In genomic region chr7:48144291-48144768, GRCh38 we compare ENCODE assay signal across 1 cellular context.
TF ChIP-seq lines count a peak whose summit lies in the region.

No MANE protein-coding gene starts in this region.

TF ChIP-seq in HepG2, 621 proteins besides CTCF, POLR2A, EP300 and RAD21 (continued from another document and continues in another):
- TF ChIP-seq MAF1 (CRISPR knock-in tag; IDR thresholded peaks at IDR 0.05; ENCODE audit: borderline replicate concordance): no peak
- TF ChIP-seq ZFP36L1 (CRISPR knock-in tag; IDR thresholded peaks at IDR 0.05): no peak
- no peak for TF ChIP-seq SRSF4 (IDR thresholded peaks at IDR 0.05; ENCODE audit: low read depth, low read length, poor library complexity, severe bottlenecking)
- TF ChIP-seq XRCC5 (optimal IDR thresholded peaks at IDR 0.05; ENCODE audit: low read length): peak; percentile 50
- TF ChIP-seq MXD4 (CRISPR knock-in tag; IDR thresholded peaks at IDR 0.05): 0 out of 2 replicates have a peak, but pooled peaks have one; percentile 29
- TF ChIP-seq, protein P1, sequence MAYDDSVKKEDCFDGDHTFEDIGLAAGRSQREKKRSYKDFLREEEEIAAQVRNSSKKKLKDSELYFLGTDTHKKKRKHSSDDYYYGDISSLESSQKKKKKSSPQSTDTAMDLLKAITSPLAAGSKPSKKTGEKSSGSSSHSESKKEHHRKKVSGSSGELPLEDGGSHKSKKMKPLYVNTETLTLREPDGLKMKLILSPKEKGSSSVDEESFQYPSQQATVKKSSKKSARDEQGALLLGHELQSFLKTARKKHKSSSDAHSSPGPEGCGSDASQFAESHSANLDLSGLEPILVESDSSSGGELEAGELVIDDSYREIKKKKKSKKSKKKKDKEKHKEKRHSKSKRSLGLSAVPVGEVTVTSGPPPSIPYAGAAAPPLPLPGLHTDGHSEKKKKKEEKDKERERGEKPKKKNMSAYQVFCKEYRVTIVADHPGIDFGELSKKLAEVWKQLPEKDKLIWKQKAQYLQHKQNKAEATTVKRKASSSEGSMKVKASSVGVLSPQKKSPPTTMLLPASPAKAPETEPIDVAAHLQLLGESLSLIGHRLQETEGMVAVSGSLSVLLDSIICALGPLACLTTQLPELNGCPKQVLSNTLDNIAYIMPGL (CRISPR knock-in tag; IDR thresholded peaks at IDR 0.05; ENCODE audit: borderline replicate concordance in 1 of 2, low read depth in 1 of 2): peak in 1 of 2 experiments; percentile 47; a peak in 1 of 4 replicates
- TF ChIP-seq POGK (CRISPR knock-in tag; conservative IDR thresholded peaks at IDR 0.05): peak; percentile 49; the same call in 1 of the 2 replicates
- TF ChIP-seq CREB1 (IDR thresholded peaks at IDR 0.05): no peak
- TF ChIP-seq CREB1 (CRISPR knock-in tag; IDR thresholded peaks at IDR 0.05): no peak
- no peak for TF ChIP-seq ZNF33B (CRISPR knock-in tag; IDR thresholded peaks at IDR 0.05)
- no peak for TF ChIP-seq PRMT3 (CRISPR knock-in tag; IDR thresholded peaks at IDR 0.05; ENCODE audit: borderline replicate concordance, low read depth)
- no peak for TF ChIP-seq SATB2 (CRISPR knock-in tag; IDR thresholded peaks at IDR 0.05)
- 0 out of 2 replicates have a peak, but pooled peaks have one; percentile 28 for TF ChIP-seq TFE3 (CRISPR knock-in tag; IDR thresholded peaks at IDR 0.05)
- TF ChIP-seq NFYC (CRISPR knock-in tag; IDR thresholded peaks at IDR 0.05): no peak
- TF ChIP-seq HINFP (CRISPR knock-in tag; IDR thresholded peaks at IDR 0.05; ENCODE audit: low read depth): peak; percentile 52; the same call in 1 of the 2 replicates
- TF ChIP-seq NFIB (CRISPR knock-in tag; IDR thresholded peaks at IDR 0.05; ENCODE audit: borderline replicate concordance): no peak
- TF ChIP-seq, protein P2, sequence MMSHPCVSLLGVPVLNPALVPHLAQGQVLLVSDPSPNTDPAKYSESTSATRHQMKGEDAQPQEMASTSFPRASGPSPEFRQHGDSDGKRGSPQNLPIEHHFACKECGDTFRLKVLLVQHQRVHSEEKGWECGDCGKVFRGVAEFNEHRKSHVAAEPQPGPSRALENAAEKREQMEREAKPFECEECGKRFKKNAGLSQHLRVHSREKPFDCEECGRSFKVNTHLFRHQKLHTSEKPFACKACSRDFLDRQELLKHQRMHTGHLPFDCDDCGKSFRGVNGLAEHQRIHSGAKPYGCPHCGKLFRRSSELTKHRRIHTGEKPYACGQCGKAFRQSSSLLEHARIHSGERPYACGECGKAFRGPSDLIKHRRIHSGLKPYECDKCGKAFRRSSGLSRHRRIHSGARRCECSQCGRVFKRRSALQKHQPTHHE (CRISPR knock-in tag; IDR thresholded peaks at IDR 0.05; ENCODE audit: borderline replicate concordance): no peak
- no peak for TF ChIP-seq ATF7 (IDR thresholded peaks at IDR 0.05)
- TF ChIP-seq ATF7 (CRISPR knock-in tag; IDR thresholded peaks at IDR 0.05): no peak
- TF ChIP-seq ZNF264 (CRISPR knock-in tag; IDR thresholded peaks at IDR 0.05): peak; percentile 71
- TF ChIP-seq REPIN1 (CRISPR knock-in tag; IDR thresholded peaks at IDR 0.05; ENCODE audit: borderline replicate concordance, low read depth): peak; percentile 50; the same call in 1 of the 2 replicates
- no peak for TF ChIP-seq ZNF547 (CRISPR knock-in tag; IDR thresholded peaks at IDR 0.05)
- no peak for TF ChIP-seq STAG1 (CRISPR knock-in tag; IDR thresholded peaks at IDR 0.05)
- TF ChIP-seq ATF6 (CRISPR knock-in tag; conservative IDR thresholded peaks at IDR 0.05): no peak
- TF ChIP-seq ZFX (CRISPR knock-in tag; IDR thresholded peaks at IDR 0.05; ENCODE audit: low read depth): peak; percentile 64
- peak; percentile 90 for TF ChIP-seq PHF21A (CRISPR knock-in tag; IDR thresholded peaks at IDR 0.05)
- TF ChIP-seq ZBTB46 (CRISPR knock-in tag; IDR thresholded peaks at IDR 0.05; ENCODE audit: borderline replicate concordance): no peak
- peak; percentile 63; the same call in 1 of the 2 replicates for TF ChIP-seq ZBTB3 (CRISPR knock-in tag; IDR thresholded peaks at IDR 0.05; ENCODE audit: borderline replicate concordance, low read depth)
- TF ChIP-seq ZNF558 (CRISPR knock-in tag; IDR thresholded peaks at IDR 0.05; ENCODE audit: borderline replicate concordance): no peak
- no peak for TF ChIP-seq HMGA1 (CRISPR knock-in tag; conservative IDR thresholded peaks at IDR 0.05)
- TF ChIP-seq ZNF431 (CRISPR knock-in tag; IDR thresholded peaks at IDR 0.05; ENCODE audit: borderline replicate concordance, low read depth): no peak; the same call in 1 of the 2 replicates
- TF ChIP-seq TOPORS (CRISPR knock-in tag; IDR thresholded peaks at IDR 0.05): no peak; the same call in 1 of the 2 replicates
- TF ChIP-seq ISX (CRISPR knock-in tag; conservative IDR thresholded peaks at IDR 0.05): no peak
- no peak for TF ChIP-seq ZNF597 (CRISPR knock-in tag; IDR thresholded peaks at IDR 0.05)
- TF ChIP-seq SETDB1 (CRISPR knock-in tag; IDR thresholded peaks at IDR 0.05; ENCODE audit: borderline replicate concordance): no peak
- peak; percentile 33; the same call in 1 of the 2 replicates for TF ChIP-seq HOXA3 (CRISPR knock-in tag; IDR thresholded peaks at IDR 0.05)
- peak; percentile 90 for TF ChIP-seq TEAD3 (CRISPR knock-in tag; optimal IDR thresholded peaks at IDR 0.05; ENCODE audit: borderline replicate concordance)
- peak; percentile 78; the same call in 1 of the 2 replicates for TF ChIP-seq ZNF331 (CRISPR knock-in tag; IDR thresholded peaks at IDR 0.05)
- peak; percentile 98 for TF ChIP-seq FOXA3 (CRISPR knock-in tag; IDR thresholded peaks at IDR 0.05)
- TF ChIP-seq SOX13 (IDR thresholded peaks at IDR 0.05): peak; percentile 72
- peak in 1 of 2 experiments; percentile 99; a peak in 2 of 4 replicates for TF ChIP-seq SOX13 (CRISPR knock-in tag; conservative IDR thresholded peaks at IDR 0.05 in 1 of 2, IDR thresholded peaks at IDR 0.05 in 1 of 2)
- TF ChIP-seq, protein P3, sequence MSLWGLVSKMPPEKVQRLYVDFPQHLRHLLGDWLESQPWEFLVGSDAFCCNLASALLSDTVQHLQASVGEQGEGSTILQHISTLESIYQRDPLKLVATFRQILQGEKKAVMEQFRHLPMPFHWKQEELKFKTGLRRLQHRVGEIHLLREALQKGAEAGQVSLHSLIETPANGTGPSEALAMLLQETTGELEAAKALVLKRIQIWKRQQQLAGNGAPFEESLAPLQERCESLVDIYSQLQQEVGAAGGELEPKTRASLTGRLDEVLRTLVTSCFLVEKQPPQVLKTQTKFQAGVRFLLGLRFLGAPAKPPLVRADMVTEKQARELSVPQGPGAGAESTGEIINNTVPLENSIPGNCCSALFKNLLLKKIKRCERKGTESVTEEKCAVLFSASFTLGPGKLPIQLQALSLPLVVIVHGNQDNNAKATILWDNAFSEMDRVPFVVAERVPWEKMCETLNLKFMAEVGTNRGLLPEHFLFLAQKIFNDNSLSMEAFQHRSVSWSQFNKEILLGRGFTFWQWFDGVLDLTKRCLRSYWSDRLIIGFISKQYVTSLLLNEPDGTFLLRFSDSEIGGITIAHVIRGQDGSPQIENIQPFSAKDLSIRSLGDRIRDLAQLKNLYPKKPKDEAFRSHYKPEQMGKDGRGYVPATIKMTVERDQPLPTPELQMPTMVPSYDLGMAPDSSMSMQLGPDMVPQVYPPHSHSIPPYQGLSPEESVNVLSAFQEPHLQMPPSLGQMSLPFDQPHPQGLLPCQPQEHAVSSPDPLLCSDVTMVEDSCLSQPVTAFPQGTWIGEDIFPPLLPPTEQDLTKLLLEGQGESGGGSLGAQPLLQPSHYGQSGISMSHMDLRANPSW (CRISPR knock-in tag; IDR thresholded peaks at IDR 0.05; ENCODE audit: borderline replicate concordance): 0 out of 2 replicates have a peak, but pooled peaks have one; percentile 55
- TF ChIP-seq, protein P4, sequence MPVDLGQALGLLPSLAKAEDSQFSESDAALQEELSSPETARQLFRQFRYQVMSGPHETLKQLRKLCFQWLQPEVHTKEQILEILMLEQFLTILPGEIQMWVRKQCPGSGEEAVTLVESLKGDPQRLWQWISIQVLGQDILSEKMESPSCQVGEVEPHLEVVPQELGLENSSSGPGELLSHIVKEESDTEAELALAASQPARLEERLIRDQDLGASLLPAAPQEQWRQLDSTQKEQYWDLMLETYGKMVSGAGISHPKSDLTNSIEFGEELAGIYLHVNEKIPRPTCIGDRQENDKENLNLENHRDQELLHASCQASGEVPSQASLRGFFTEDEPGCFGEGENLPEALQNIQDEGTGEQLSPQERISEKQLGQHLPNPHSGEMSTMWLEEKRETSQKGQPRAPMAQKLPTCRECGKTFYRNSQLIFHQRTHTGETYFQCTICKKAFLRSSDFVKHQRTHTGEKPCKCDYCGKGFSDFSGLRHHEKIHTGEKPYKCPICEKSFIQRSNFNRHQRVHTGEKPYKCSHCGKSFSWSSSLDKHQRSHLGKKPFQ (CRISPR knock-in tag; IDR thresholded peaks at IDR 0.05; ENCODE audit: insufficient replicate concordance): peak; percentile 88
- no peak for TF ChIP-seq ZNF326 (CRISPR knock-in tag; IDR thresholded peaks at IDR 0.05; ENCODE audit: borderline replicate concordance)
- TF ChIP-seq ZC3H4 (CRISPR knock-in tag; IDR thresholded peaks at IDR 0.05; ENCODE audit: borderline replicate concordance): no peak
- no peak for TF ChIP-seq CBX1 (IDR thresholded peaks at IDR 0.05; ENCODE audit: low read depth)
